Comparison of ENCODE assay signal across 11 cellular contexts in the genomic region with DNA sequence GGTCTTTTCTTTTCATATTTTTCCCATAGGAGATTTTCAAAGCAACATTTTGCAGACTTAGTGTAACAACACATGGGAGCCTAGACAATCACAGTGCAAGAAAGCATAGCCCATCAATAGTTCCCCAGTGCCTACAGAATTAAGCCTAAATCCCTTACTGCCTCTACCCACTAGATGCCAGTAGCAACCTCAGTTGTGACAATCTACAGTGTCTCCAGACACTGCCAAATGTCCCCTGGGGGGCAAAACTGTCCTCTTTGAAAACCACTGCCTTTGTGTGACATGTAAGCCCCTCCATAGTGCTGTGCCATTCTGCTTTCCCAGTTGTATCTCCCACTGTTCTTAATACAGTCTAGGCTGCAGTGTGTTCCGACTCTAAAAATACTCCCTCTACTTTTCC.
DNase-seq lines count a peak whose midpoint lies in the region; ATAC-seq and TF ChIP-seq lines count a peak whose summit lies in the region.
"Had no signal": no experiment of that assay in that cellular context is flagged by ENCODE, and none has a peak within 500 bp of the region (broad histone marks: within the 10 kb centered on the region; RNA-seq: fewer than 3 reads in every experiment).

No MANE protein-coding gene starts in this region.

- DNase-seq in MCF 10A (ENCODE audit: unreplicated experiment), result peak; percentile 12
- DNase-seq in mammary epithelial cell, result no peak
- peak; percentile 38 for DNase-seq in iPS DF 4.7 (ENCODE audit: extremely low read depth, low spot score)
- DNase-seq in RPMI8226, result no peak
- DNase-seq in NCI-H2029 treated with DMSO at 0.1 percent for 48 hours (lab: John Stamatoyannopoulos, UW), result no peak
- DNase-seq: foreskin melanocyte, NCI-H146, thyroid gland had no signal

- no peaks in the 10 kb centered on the region for H3K36me3 Mint-ChIP-seq in MCF 10A (ENCODE audit: insufficient read depth, unreplicated experiment)

- no peaks in the 10 kb centered on the region for H3K27me3 Mint-ChIP-seq in MCF 10A (ENCODE audit: insufficient read depth, unreplicated experiment)

- H3K4me3 ChIP-seq in mammary epithelial cell (replicated peaks in 1 of 3; ENCODE audit: insufficient read depth in 1 of 3, low read depth in 2 of 3, low read length in 3 of 3), result no peak overlapping the region
- H3K4me3 ChIP-seq in OCI-LY3 (ENCODE audit: low read length), result no peak overlapping the region
- H3K4me3 ChIP-seq: thyroid gland had no signal

- WGBS in mammary epithelial cell (ENCODE audit: low coverage, missing lambda C conversion rate), result 92% methylated on average over 1 of the region's 1 CpG

- dilution Hi-C loops in mammary epithelial cell (cut with HindIII; ENCODE audit: low sequenced_read_pairs), result no loop called here

- H3K4me1 ChIP-seq in mammary epithelial cell (ENCODE audit: insufficient read depth, low read length) (no peaks in the 10 kb centered on the region), OCI-LY3 (ENCODE audit: low read length) (peaks cover 11% of the 10 kb centered on the region)
- H3K4me1 ChIP-seq: thyroid gland had no signal

- H4K20me1 ChIP-seq in mammary epithelial cell (ENCODE audit: insufficient read depth, low read length), result no peaks in the 10 kb centered on the region
- H4K20me1 ChIP-seq in OCI-LY3 (ENCODE audit: insufficient read depth, low read length), result no peaks in the 10 kb centered on the region

- POLR2A ChIA-PET in MCF 10A (lab: Yijun Ruan, JAX), result no interaction called here

- H3K4me2 ChIP-seq in mammary epithelial cell (ENCODE audit: insufficient read depth, low read depth, low read length) (no peak overlapping the region), OCI-LY3 (ENCODE audit: low read length) (no peak overlapping the region)

- H3K9me3 ChIP-seq in mammary epithelial cell (replicated peaks; ENCODE audit: insufficient read depth, low read length) (no peaks in the 10 kb centered on the region), OCI-LY3 (ENCODE audit: insufficient read depth, low read length) (no peaks in the 10 kb centered on the region)
- H3K9me3 ChIP-seq: thyroid gland had no signal

- in situ Hi-C loops in mammary epithelial cell (cut with MboI; ENCODE audit: low sequenced_read_pairs in 2 of 2), result no loop called here

- H3K27me3 ChIP-seq in mammary epithelial cell (ENCODE audit: insufficient read depth, low read length), result no peaks in the 10 kb centered on the region
- 0 out of 2 replicates have a peak, but pooled peaks cover 4% of the 10 kb centered on the region for H3K27me3 ChIP-seq in OCI-LY3 (ENCODE audit: low read depth, low read length)
- H3K27me3 ChIP-seq: thyroid gland had no signal

- no peak overlapping the region for H3K27ac Mint-ChIP-seq in MCF 10A (ENCODE audit: low read depth, unreplicated experiment)

- no peaks in the 10 kb centered on the region for H3K9me3 Mint-ChIP-seq in MCF 10A (ENCODE audit: unreplicated experiment)

- H2AFZ ChIP-seq in mammary epithelial cell (ENCODE audit: low read depth, low read length) (no peak overlapping the region), OCI-LY3 (ENCODE audit: low read depth, low read length) (no peak overlapping the region)

- peak; percentile 33 for TF ChIP-seq CTCF in MCF 10A (IDR thresholded peaks at IDR 0.05; ENCODE audit: unreplicated experiment)
- TF ChIP-seq CTCF in mammary epithelial cell (conservative IDR thresholded peaks at IDR 0.05 in 1 of 2, IDR thresholded peaks at IDR 0.05 in 1 of 2; ENCODE audit: extremely low read depth in 1 of 2, insufficient read depth in 1 of 2, low read depth in 1 of 2, low read length in 2 of 2), result no peak
- TF ChIP-seq CTCF in OCI-LY3 (IDR thresholded peaks at IDR 0.05; ENCODE audit: low read depth, low read length), result peak; percentile 84

- H3K27ac ChIP-seq in mammary epithelial cell (ENCODE audit: insufficient read depth, low read depth, low read length) (no peak overlapping the region), OCI-LY3 (ENCODE audit: low read length) (no peak overlapping the region)
- H3K27ac ChIP-seq: thyroid gland had no signal

- CTCF ChIA-PET in MCF 10A (lab: Yijun Ruan, JAX) (interaction anchor here (0.6 to 0.7 kb wide), 4 partner anchors 135 to 1013 kb away, joined by 3 to 4 read pairs (median 4); no protein-coding TSS in a partner anchor), mammary epithelial cell (lab: Charles Lee; ENCODE audit: low non-redundant PET) (no interaction called here)

- no peaks in the 10 kb centered on the region for H3K79me2 ChIP-seq in mammary epithelial cell (ENCODE audit: insufficient read depth, low read length)
- H3K79me2 ChIP-seq in OCI-LY3 (ENCODE audit: low read length), result no peaks in the 10 kb centered on the region

- H3K4me1 Mint-ChIP-seq in MCF 10A (ENCODE audit: insufficient read depth, unreplicated experiment), result peaks cover 9% of the 10 kb centered on the region

- H3K9ac ChIP-seq in mammary epithelial cell (ENCODE audit: insufficient read depth, low read length) (no peak overlapping the region), OCI-LY3 (ENCODE audit: low read length) (no peak overlapping the region)

- no TSS peak for BruUV-seq in MCF 10A (replicated peaks; lab: Mats Ljungman, UMichigan)
- no TSS peak for BruUV-seq in mammary epithelial cell (replicated peaks; lab: Mats Ljungman, UMichigan)

- ATAC-seq in GM19463 (IDR thresholded peaks at IDR 0.05; ENCODE audit: unreplicated experiment) (no peak), HG02840 (IDR thresholded peaks at IDR 0.05; ENCODE audit: low FRiP score, unreplicated experiment) (no peak)

- no peak overlapping the region for H3K4me3 Mint-ChIP-seq in MCF 10A (ENCODE audit: unreplicated experiment)

- intact Hi-C loops in MCF 10A (cut with micrococcal nuclease), result loop anchor here (1.0 kb wide), 1 partner anchor 1071 kb away; no protein-coding TSS in a partner anchor
- intact Hi-C loops in mammary epithelial cell (cut with micrococcal nuclease), result loop anchor here (2.0 kb wide), 1 partner anchor 164 kb away; no protein-coding TSS in a partner anchor

- no peaks in the 10 kb centered on the region for H3K36me3 ChIP-seq in mammary epithelial cell (ENCODE audit: insufficient read depth, low read length)
- H3K36me3 ChIP-seq in OCI-LY3 (replicated peaks; ENCODE audit: low read depth, low read length), result no peaks in the 10 kb centered on the region
- H3K36me3 ChIP-seq: thyroid gland had no signal

Comparison
In these comparisons a context has a peak if more than half of its experiments do, and no peak if none do; other contexts are left out.
1. DNase-seq: peak in MCF 10A (single experiment) and iPS DF 4.7 (single experiment); none in mammary epithelial cell (single experiment), RPMI8226 (single experiment) and NCI-H2029 treated with DMSO at 0.1 percent for 48 hours (single experiment).
2. CTCF ChIP-seq: peak in MCF 10A (single experiment) and OCI-LY3 (single experiment); none in mammary epithelial cell (0 of 2).